Comparison of ENCODE assay signal across 9 cellular contexts in genomic region chr9:131406567-131407436, GRCh38. TPM values are rescaled to one million over a fixed set of nuclear protein-coding genes. Genes with fewer than 3 reads are reported as not detected.
A peak's percentile ranks its signal among the peaks of the same experiment; 100 is the strongest.
DNase-seq lines count a peak whose midpoint lies in the region; ATAC-seq, FAIRE-seq and TF ChIP-seq lines count a peak whose summit lies in the region.
"Had no signal": no experiment of that assay in that cellular context is flagged by ENCODE, and none has a peak within 500 bp of the region (broad histone marks: within the 10 kb centered on the region; RNA-seq: fewer than 3 reads in every experiment).

No MANE protein-coding gene starts in this region.

- peak overlapping the region; percentile 82 for H3K4me3 Mint-ChIP-seq in activated CD4-positive, alpha-beta T cell treated with anti-CD3 and anti-CD28 coated beads, Interleukin-2, amount 10 ng/mL, durations not matched to agents 24 days and 14 days
- peak overlapping the region; percentile 34 for H3K4me3 Mint-ChIP-seq in astrocyte (ENCODE audit: unreplicated experiment)

- TF ChIP-seq CTCF in astrocyte (IDR thresholded peaks at IDR 0.05; ENCODE audit: insufficient read depth, low read depth, low read length) (no peak), lung (IDR thresholded peaks at IDR 0.05; ENCODE audit: control extremely low read depth, extremely low read depth) (no peak), thoracic aorta (IDR thresholded peaks at IDR 0.05) (no peak)

- H3K36me3 ChIP-seq in astrocyte (ENCODE audit: insufficient read depth, low read length) (no peaks in the 10 kb centered on the region), lung (ENCODE audit: control insufficient read depth in 2 of 2, insufficient read depth in 2 of 2, low read length in 2 of 2) (no peaks in the 10 kb centered on the region), thoracic aorta (no peaks in the 10 kb centered on the region)

- H3K9me3 ChIP-seq in astrocyte (ENCODE audit: insufficient read depth, low read depth, low read length) (no peaks in the 10 kb centered on the region), lung (ENCODE audit: control insufficient read depth in 2 of 2, insufficient read depth in 1 of 2, low read length in 1 of 2) (no peaks in the 10 kb centered on the region), thoracic aorta (no peaks in the 10 kb centered on the region)

- no peak for FAIRE-seq in astrocyte (lab: Jason Lieb, UNC)

- H4K20me1 ChIP-seq in astrocyte (ENCODE audit: insufficient read depth, low read length): peaks cover 97% of the 10 kb centered on the region

- peak; percentile 68 for DNase-seq in activated CD4-positive, alpha-beta T cell treated with anti-CD3 and anti-CD28 coated beads, Interleukin-2, amount 10 ng/mL, durations not matched to agents 24 days and 14 days
- no peak for DNase-seq in activated CD4-positive, alpha-beta T cell treated with anti-CD3 and anti-CD28 coated beads, Interleukin-2, amount 50 U/mL, for 48 hours
- DNase-seq in astrocyte (ENCODE audit: low read depth): no peak
- no peak for DNase-seq in lung (ENCODE audit: low spot score)
- DNase-seq in thoracic aorta (ENCODE audit: low spot score): no peak
- DNase-seq in DMS79 treated with DMSO at 0.1 percent for 48 hours (lab: John Stamatoyannopoulos, UW): no peak
- DNase-seq in stimulated activated naive CD4-positive, alpha-beta T cell treated with Interleukin-2 at 50 U/mL for 16 hours (lab: John Stamatoyannopoulos, UW): no peak
- DNase-seq: T-helper 9 cell had no signal

- H3K27ac ChIP-seq in astrocyte (ENCODE audit: low read depth, low read length) (peak overlapping the region; percentile 16), lung (ENCODE audit: low read depth in 1 of 2, low read length in 1 of 2) (peak overlapping the region; percentile 74 to 79), thoracic aorta (peak overlapping the region; percentile 47 to 59)

- H3K79me2 ChIP-seq in astrocyte (ENCODE audit: insufficient read depth, low read length): peaks cover 100% of the 10 kb centered on the region

- peak overlapping the region; percentile 79 for H3K4me2 ChIP-seq in astrocyte (ENCODE audit: low read length)

- H3K4me1 ChIP-seq in astrocyte (ENCODE audit: insufficient read depth, low read length): peaks cover 67% of the 10 kb centered on the region
- peaks cover 43 to 60% of the 10 kb centered on the region in 2 donors for H3K4me1 ChIP-seq in lung (ENCODE audit: control insufficient read depth in 2 of 2, insufficient read depth in 2 of 2, low read length in 2 of 2)
- H3K4me1 ChIP-seq in thoracic aorta (ENCODE audit: control insufficient read depth in 1 of 2, low read depth in 2 of 2): peaks cover 74 to 97% of the 10 kb centered on the region in 2 donors

- H2AFZ ChIP-seq in astrocyte (ENCODE audit: low read depth, low read length): no peak overlapping the region

- H3K36me3 Mint-ChIP-seq in activated CD4-positive, alpha-beta T cell treated with anti-CD3 and anti-CD28 coated beads, Interleukin-2, amount 10 ng/mL, durations not matched to agents 24 days and 14 days (ENCODE audit: low read depth): peaks cover 25% of the 10 kb centered on the region
- H3K36me3 Mint-ChIP-seq in astrocyte (ENCODE audit: low read depth, unreplicated experiment): no peaks in the 10 kb centered on the region

- H3K27ac Mint-ChIP-seq in activated CD4-positive, alpha-beta T cell treated with anti-CD3 and anti-CD28 coated beads, Interleukin-2, amount 10 ng/mL, durations not matched to agents 24 days and 14 days: peak overlapping the region; percentile 83
- H3K27ac Mint-ChIP-seq in astrocyte (ENCODE audit: unreplicated experiment): peak overlapping the region; percentile 49

- peak overlapping the region; percentile 44 for H3K9ac ChIP-seq in astrocyte (ENCODE audit: low read length)

- no peaks in the 10 kb centered on the region for H3K9me3 Mint-ChIP-seq in activated CD4-positive, alpha-beta T cell treated with anti-CD3 and anti-CD28 coated beads, Interleukin-2, amount 10 ng/mL, durations not matched to agents 24 days and 14 days
- no peaks in the 10 kb centered on the region for H3K9me3 Mint-ChIP-seq in astrocyte (ENCODE audit: unreplicated experiment)

- 31 to 46% methylated on average over 9 of the region's 9 CpGs for WGBS in lung, 2 donors

- H3K27me3 Mint-ChIP-seq in activated CD4-positive, alpha-beta T cell treated with anti-CD3 and anti-CD28 coated beads, Interleukin-2, amount 10 ng/mL, durations not matched to agents 24 days and 14 days: no peaks in the 10 kb centered on the region
- H3K27me3 Mint-ChIP-seq in astrocyte (ENCODE audit: low read depth, unreplicated experiment): no peaks in the 10 kb centered on the region

- H3K4me1 Mint-ChIP-seq in activated CD4-positive, alpha-beta T cell treated with anti-CD3 and anti-CD28 coated beads, Interleukin-2, amount 10 ng/mL, durations not matched to agents 24 days and 14 days: peaks cover 76% of the 10 kb centered on the region
- H3K4me1 Mint-ChIP-seq in astrocyte (ENCODE audit: low read depth, unreplicated experiment): peaks cover 79% of the 10 kb centered on the region

- ATAC-seq in lung (ENCODE audit: insufficient read depth, low FRiP score) (no peak), thoracic aorta (ENCODE audit: insufficient number of reproducible peaks, low FRiP score, low read depth) (no peak), GM21576 (IDR thresholded peaks at IDR 0.05; ENCODE audit: unreplicated experiment) (no peak)

- H3K4me3 ChIP-seq in astrocyte (ENCODE audit: insufficient read depth, low read depth, low read length): peak overlapping the region; percentile 38
- no peak overlapping the region for H3K4me3 ChIP-seq in lung
- peak overlapping the region; percentile 42 for H3K4me3 ChIP-seq in thoracic aorta

- H3K27me3 ChIP-seq in astrocyte (ENCODE audit: insufficient read depth, low read length) (no peaks in the 10 kb centered on the region), lung (ENCODE audit: control insufficient read depth, insufficient read depth) (no peaks in the 10 kb centered on the region), thoracic aorta (replicated peaks; ENCODE audit: insufficient read depth) (no peaks in the 10 kb centered on the region)

- intact Hi-C loops in activated CD4-positive, alpha-beta T cell treated with anti-CD3 and anti-CD28 coated beads, Interleukin-2, amount 10 ng/mL, durations not matched to agents 24 days and 14 days (cut with micrococcal nuclease): loop anchor here (1.0 to 10.0 kb wide), 5 partner anchors 12 to 238 kb away; no protein-coding TSS in a partner anchor

RNA-seq across cellular contexts. Expression of gene PRRC2B, which starts 12.9 kb away (rescaled TPM):
- total RNA-seq in activated CD4-positive, alpha-beta T cell treated with anti-CD3 and anti-CD28 coated beads, Interleukin-2, amount 10 ng/mL, durations not matched to agents 24 days and 14 days: 114 and 128 TPM in 2 replicates
- total RNA-seq in astrocyte (260 and 292 TPM in 2 replicates), lung (100 to 1,000 TPM; 124 to 171 TPM), thoracic aorta (100 to 1,000 TPM; 162 to 198 TPM)
- polyA plus RNA-seq in lung: 10 to 100 TPM; 39.4 to 59.0 TPM

Comparison
In these comparisons a context has a peak if more than half of its experiments do, and no peak if none do; other contexts are left out.
1. H3K27ac ChIP-seq: peak in every context shown above with its lines; median percentile 76 in lung; 53 in thoracic aorta; 16 in astrocyte.